ENCODE assay signal across 1 cellular context in the genomic region with DNA sequence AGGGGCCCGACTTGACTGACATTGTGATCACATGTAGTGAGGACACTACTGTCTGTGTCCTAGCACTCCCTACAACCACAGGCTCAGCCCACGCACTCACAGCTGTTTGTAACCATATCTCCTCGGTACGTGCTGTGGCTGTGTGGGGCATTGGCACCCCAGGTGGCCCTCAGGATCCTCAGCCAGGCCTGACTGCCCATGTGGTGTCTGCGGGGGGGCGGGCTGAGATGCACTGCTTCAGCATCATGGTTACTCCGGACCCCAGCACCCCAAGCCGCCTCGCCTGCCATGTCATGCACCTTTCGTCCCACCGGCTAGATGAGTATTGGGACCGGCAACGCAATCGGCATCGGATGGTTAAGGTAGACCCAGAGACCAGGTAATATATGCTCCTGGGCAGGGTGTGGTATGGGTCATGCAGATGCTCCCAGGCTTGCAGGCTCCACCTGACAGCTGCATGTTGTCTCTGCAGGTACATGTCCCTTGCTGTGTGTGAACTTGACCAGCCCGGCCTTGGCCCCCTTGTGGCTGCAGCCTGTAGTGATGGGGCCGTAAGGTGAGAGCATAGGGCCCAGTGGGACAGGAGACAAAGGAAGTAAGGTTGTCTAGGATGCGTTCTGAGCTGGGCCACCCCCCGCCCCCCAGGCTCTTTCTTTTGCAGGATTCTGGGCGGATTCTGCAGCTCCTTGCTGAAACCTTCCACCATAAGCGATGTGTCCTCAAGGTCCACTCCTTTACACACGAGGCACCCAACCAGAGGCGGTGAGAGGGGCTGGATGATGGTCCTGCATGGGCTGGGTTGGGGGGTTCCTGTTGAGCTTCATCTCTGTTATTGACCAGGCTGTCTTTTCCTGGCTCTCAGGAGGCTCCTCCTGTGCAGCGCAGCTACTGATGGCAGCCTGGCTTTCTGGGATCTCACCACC.
TF ChIP-seq lines count a peak whose summit lies in the region.

No MANE protein-coding gene starts in this region.

TF ChIP-seq in K562, 482 proteins besides CTCF, POLR2A, EP300 and RAD21:
- TF ChIP-seq ZNF436 (CRISPR knock-in tag; IDR thresholded peaks at IDR 0.05) (no peak), POLR2G (IDR thresholded peaks at IDR 0.05; ENCODE audit: low read depth, low read length) (peak; percentile 60), ZNF76 (CRISPR knock-in tag; IDR thresholded peaks at IDR 0.05; ENCODE audit: borderline replicate concordance) (no peak), MYNN (IDR thresholded peaks at IDR 0.05) (0 out of 2 replicates have a peak, but pooled peaks have one; percentile 41), MYNN (CRISPR knock-in tag; IDR thresholded peaks at IDR 0.05) (no peak), KDM1A (IDR thresholded peaks at IDR 0.05) (no peak), RFX1 (IDR thresholded peaks at IDR 0.05) (no peak), CHD2 (IDR thresholded peaks at IDR 0.05; ENCODE audit: low read depth, low read length) (0 out of 2 replicates have a peak, but pooled peaks have one; percentile 13), SMC3 (conservative IDR thresholded peaks at IDR 0.05; ENCODE audit: insufficient read depth, low read depth, low read length) (peak; percentile 68), MXI1 (IDR thresholded peaks at IDR 0.05; ENCODE audit: low read depth, low read length) (no peak), CREM (IDR thresholded peaks at IDR 0.05; ENCODE audit: low read depth) (0 out of 2 replicates have a peak, but pooled peaks have one; percentile 29)
- TF ChIP-seq, protein P1, sequence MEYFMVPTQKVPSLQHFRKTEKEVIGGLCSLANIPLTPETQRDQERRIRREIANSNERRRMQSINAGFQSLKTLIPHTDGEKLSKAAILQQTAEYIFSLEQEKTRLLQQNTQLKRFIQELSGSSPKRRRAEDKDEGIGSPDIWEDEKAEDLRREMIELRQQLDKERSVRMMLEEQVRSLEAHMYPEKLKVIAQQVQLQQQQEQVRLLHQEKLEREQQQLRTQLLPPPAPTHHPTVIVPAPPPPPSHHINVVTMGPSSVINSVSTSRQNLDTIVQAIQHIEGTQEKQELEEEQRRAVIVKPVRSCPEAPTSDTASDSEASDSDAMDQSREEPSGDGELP (CRISPR knock-in tag; IDR thresholded peaks at IDR 0.05; ENCODE audit: borderline replicate concordance) = peak; percentile 83
- TF ChIP-seq, protein P2, sequence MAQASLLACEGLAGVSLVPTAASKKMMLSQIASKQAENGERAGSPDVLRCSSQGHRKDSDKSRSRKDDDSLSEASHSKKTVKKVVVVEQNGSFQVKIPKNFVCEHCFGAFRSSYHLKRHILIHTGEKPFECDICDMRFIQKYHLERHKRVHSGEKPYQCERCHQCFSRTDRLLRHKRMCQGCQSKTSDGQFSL (CRISPR knock-in tag; IDR thresholded peaks at IDR 0.05) = 0 out of 2 replicates have a peak, but pooled peaks have one; percentile 30
- TF ChIP-seq, protein P2 (tag; IDR thresholded peaks at IDR 0.05) = no peak
- TF ChIP-seq, protein P3, sequence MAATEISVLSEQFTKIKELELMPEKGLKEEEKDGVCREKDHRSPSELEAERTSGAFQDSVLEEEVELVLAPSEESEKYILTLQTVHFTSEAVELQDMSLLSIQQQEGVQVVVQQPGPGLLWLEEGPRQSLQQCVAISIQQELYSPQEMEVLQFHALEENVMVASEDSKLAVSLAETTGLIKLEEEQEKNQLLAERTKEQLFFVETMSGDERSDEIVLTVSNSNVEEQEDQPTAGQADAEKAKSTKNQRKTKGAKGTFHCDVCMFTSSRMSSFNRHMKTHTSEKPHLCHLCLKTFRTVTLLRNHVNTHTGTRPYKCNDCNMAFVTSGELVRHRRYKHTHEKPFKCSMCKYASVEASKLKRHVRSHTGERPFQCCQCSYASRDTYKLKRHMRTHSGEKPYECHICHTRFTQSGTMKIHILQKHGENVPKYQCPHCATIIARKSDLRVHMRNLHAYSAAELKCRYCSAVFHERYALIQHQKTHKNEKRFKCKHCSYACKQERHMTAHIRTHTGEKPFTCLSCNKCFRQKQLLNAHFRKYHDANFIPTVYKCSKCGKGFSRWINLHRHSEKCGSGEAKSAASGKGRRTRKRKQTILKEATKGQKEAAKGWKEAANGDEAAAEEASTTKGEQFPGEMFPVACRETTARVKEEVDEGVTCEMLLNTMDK (IDR thresholded peaks at IDR 0.05; ENCODE audit: borderline replicate concordance, insufficient read depth, low read depth, low read length, poor library complexity, severe bottlenecking) = peak; percentile 89
